ENCODE assay signal across 10 cellular contexts in the genomic region with DNA sequence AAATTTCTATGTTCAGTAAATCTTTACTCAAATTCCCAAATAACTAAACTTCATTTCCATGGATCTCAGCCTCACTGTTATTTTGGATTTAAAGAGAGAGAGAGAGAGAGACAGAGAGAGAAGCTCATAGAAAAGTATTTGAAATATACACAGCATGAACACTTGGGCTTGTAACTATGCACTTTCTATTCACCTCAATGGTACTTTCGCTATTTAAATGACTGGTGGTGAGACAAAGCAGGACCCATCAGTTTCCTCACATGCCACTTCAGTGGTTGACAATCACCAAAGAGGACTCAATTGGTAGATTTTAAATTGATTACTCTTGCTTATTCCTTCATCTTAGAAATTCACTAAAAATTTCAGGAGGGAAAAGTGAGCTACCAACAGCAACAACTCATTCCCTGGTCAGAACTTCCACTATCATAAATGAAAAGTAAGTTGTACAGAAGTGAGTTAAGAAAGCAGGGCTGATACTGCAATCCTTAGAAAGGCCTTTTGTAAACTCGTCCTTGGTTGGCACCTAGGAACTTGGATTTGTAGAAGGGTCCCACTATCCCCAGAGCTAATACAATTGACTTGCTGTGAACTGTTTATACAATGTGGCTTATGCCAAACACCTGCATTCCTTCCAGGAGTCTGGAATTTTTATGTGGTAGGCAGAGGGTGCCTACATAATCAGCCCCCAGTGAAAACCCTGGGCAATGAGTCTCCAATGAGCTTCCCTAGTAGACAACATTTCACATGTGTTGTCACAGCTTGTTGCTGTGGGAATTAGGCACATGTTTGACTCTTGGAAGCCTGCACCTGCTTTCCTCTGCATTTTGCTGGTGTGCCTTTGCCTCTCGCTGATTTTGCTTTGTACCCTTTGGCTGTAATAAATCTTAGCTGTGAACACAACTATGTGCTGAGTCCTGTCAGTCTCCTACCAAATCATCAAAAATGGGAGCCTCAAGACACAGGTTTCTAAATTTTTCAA.
DNase-seq lines count a peak whose midpoint lies in the region; ATAC-seq lines count a peak whose summit lies in the region.
"Had no signal": no experiment of that assay in that cellular context is flagged by ENCODE, and none has a peak within 500 bp of the region (broad histone marks: within the 10 kb centered on the region; RNA-seq: fewer than 3 reads in every experiment).

No MANE protein-coding gene starts in this region.

- H3K4me1 Mint-ChIP-seq in activated naive CD4-positive, alpha-beta T cell treated with anti-CD3 and anti-CD28 coated beads, Interleukin-2, amount 50 U/mL, for 24 hours: peaks cover 47% of the 10 kb centered on the region
- H3K4me1 Mint-ChIP-seq in stimulated activated naive B cell treated with anti-CD40 and anti-IgM and Interleukin-4, amounts not matched to agents 10 μg/mL and 1 μg/mL and 100 μg/mL, for 72 hours: peaks cover 4 to 7% of the 10 kb centered on the region in 2 donors

- no peaks in the 10 kb centered on the region for H3K27me3 Mint-ChIP-seq in activated naive CD4-positive, alpha-beta T cell treated with anti-CD3 and anti-CD28 coated beads, Interleukin-2, amount 50 U/mL, for 24 hours
- H3K27me3 Mint-ChIP-seq in stimulated activated naive B cell treated with anti-CD40 and anti-IgM and Interleukin-4, amounts not matched to agents 10 μg/mL and 1 μg/mL and 100 μg/mL, for 72 hours: no peaks in the 10 kb centered on the region

- H3K36me3 Mint-ChIP-seq in activated naive CD4-positive, alpha-beta T cell treated with anti-CD3 and anti-CD28 coated beads, Interleukin-2, amount 50 U/mL, for 24 hours: peaks cover 39% of the 10 kb centered on the region
- peaks cover 41 to 46% of the 10 kb centered on the region in 2 donors for H3K36me3 Mint-ChIP-seq in stimulated activated naive B cell treated with anti-CD40 and anti-IgM and Interleukin-4, amounts not matched to agents 10 μg/mL and 1 μg/mL and 100 μg/mL, for 72 hours

- ATAC-seq in GM21619 (IDR thresholded peaks at IDR 0.05; ENCODE audit: unreplicated experiment) (peak; percentile 92), HG03432 (IDR thresholded peaks at IDR 0.05; ENCODE audit: unreplicated experiment) (peak; percentile 87)
- ATAC-seq in stimulated activated naive B cell treated with anti-CD40 and anti-IgM and Interleukin-4, amounts not matched to agents 10 μg/mL and 1 μg/mL and 100 μg/mL, for 72 hours (replicated peaks): peak; percentile 68 to 80

- no peak for DNase-seq in activated naive CD4-positive, alpha-beta T cell treated with Interleukin-2 at 50 U/mL for 16 hours
- DNase-seq in stimulated activated naive B cell treated with anti-CD40 and anti-IgM and Interleukin-4, amounts not matched to agents 10 μg/mL and 1 μg/mL and 100 μg/mL, for 72 hours: no peak
- DNase-seq in inferior parietal cortex (ENCODE audit: extremely low spot score) (no peak), NCI-H510A treated with DMSO at 0.1 percent for 48 hours (lab: John Stamatoyannopoulos, UW) (no peak)
- DNase-seq in activated effector memory CD4-positive, alpha-beta T cell treated with anti-CD3 and anti-CD28 coated beads, Interleukin-2, amount 50 U/mL, for 16 hours: no peak
- DNase-seq: dorsolateral prefrontal cortex, NCI-H774 had no signal

- peaks cover 13% of the 10 kb centered on the region for H3K9me3 Mint-ChIP-seq in activated naive CD4-positive, alpha-beta T cell treated with anti-CD3 and anti-CD28 coated beads, Interleukin-2, amount 50 U/mL, for 24 hours
- H3K9me3 Mint-ChIP-seq in stimulated activated naive B cell treated with anti-CD40 and anti-IgM and Interleukin-4, amounts not matched to agents 10 μg/mL and 1 μg/mL and 100 μg/mL, for 72 hours: peaks cover 0 to 3% of the 10 kb centered on the region in 2 donors

- H3K4me3 Mint-ChIP-seq in activated naive CD4-positive, alpha-beta T cell treated with anti-CD3 and anti-CD28 coated beads, Interleukin-2, amount 50 U/mL, for 24 hours: no peak overlapping the region
- H3K4me3 Mint-ChIP-seq in stimulated activated naive B cell treated with anti-CD40 and anti-IgM and Interleukin-4, amounts not matched to agents 10 μg/mL and 1 μg/mL and 100 μg/mL, for 72 hours: no peak overlapping the region

- H3K27ac Mint-ChIP-seq in activated naive CD4-positive, alpha-beta T cell treated with anti-CD3 and anti-CD28 coated beads, Interleukin-2, amount 50 U/mL, for 24 hours: peak overlapping the region; percentile 36
- H3K27ac Mint-ChIP-seq in stimulated activated naive B cell treated with anti-CD40 and anti-IgM and Interleukin-4, amounts not matched to agents 10 μg/mL and 1 μg/mL and 100 μg/mL, for 72 hours: no peak overlapping the region
